Comparison of ENCODE assay signal across 9 cellular contexts in genomic region chr19:45189971-45190370, GRCh38. TPM values are rescaled to one million over a fixed set of nuclear protein-coding genes. Genes with fewer than 3 reads are reported as not detected.
"Had no signal": no experiment of that assay in that cellular context is flagged by ENCODE, and none has a peak within 500 bp of the region (broad histone marks: within the 10 kb centered on the region; RNA-seq: fewer than 3 reads in every experiment).

No MANE protein-coding gene starts in this region.

- FAIRE-seq: G401.6, GM12878, GM12891, GM12892, GM18507, GM19239 had no signal

- ATAC-seq: GM12878 had no signal

- DNase-seq: GDM1, GF-D8 had no signal

- H3K4me3 ChIP-seq: GM12878 had no signal

RNA-seq across cellular contexts. Expression of gene EXOC3L2, which starts 55.2 kb away (rescaled TPM):
- total RNA-seq: G401, GM12878 had no signal
- polyA plus RNA-seq: GM12878 had no signal
